7 cellular contexts compared by ENCODE assay signal in genomic region chr4:119279945-119280344, GRCh38. TPM values are rescaled to one million over a fixed set of nuclear protein-coding genes. Genes with fewer than 3 reads are reported as not detected.
"Had no signal": no experiment of that assay in that cellular context is flagged by ENCODE, and none has a peak within 500 bp of the region (broad histone marks: within the 10 kb centered on the region; RNA-seq: fewer than 3 reads in every experiment).

No MANE protein-coding gene starts in this region.

RNA-seq across cellular contexts. Expression of gene FABP2, which starts 42.0 kb away (rescaled TPM):
- total RNA-seq: activated CD8-positive, alpha-beta T cell treated with anti-CD3 and anti-CD28 coated beads, Interleukin-2, amount 10 ng/mL, durations not matched to agents 7 days and 5 days; ascending aorta; LHCN-M2; M059J; PC-3; SJSA1; T-helper 1 cell treated with Interleukin-12 subunit alpha and Interleukin-12 subunit beta and Interleukin-4 antibody, amounts not matched to agents 30 ng/mL and 1 ng/mL, for 36 hours had no signal
